In genomic region chr3:133860519-133860918, GRCh38 we compare ENCODE assay signal across 29 cellular contexts. TPM values are rescaled to one million over a fixed set of nuclear protein-coding genes. Genes with fewer than 3 reads are reported as not detected.
"Had no signal": no experiment of that assay in that cellular context is flagged by ENCODE, and none has a peak within 500 bp of the region (broad histone marks: within the 10 kb centered on the region; RNA-seq: fewer than 3 reads in every experiment).

No MANE protein-coding gene starts in this region.

- H3K4me1 ChIP-seq: adrenal gland had no signal

- H3K27me3 ChIP-seq: adrenal gland had no signal

- H3K36me3 ChIP-seq: adrenal gland had no signal

- H3K4me2 ChIP-seq: PC-9 had no signal

- H3K9me3 ChIP-seq: adrenal gland had no signal

- H3K4me3 ChIP-seq: adrenal gland, PC-9 had no signal

- H3K27ac ChIP-seq: adrenal gland, PC-9 had no signal

- H3K36me3 Mint-ChIP-seq: activated CD4-positive, alpha-beta memory T cell treated with anti-CD3 and anti-CD28 coated beads for 36 hours; activated naive CD4-positive, alpha-beta T cell treated with anti-CD3 and anti-CD28 coated beads, Interleukin-2, amount 50 U/mL, for 72 hours had no signal

- H3K4me3 Mint-ChIP-seq: activated B cell treated with CpG ODN at 0.5 μM for 24 hours; activated CD4-positive, alpha-beta memory T cell treated with anti-CD3 and anti-CD28 coated beads for 36 hours; activated naive CD4-positive, alpha-beta T cell treated with anti-CD3 and anti-CD28 coated beads for 36 hours; activated T-cell treated with anti-CD3 and anti-CD28 coated beads, Interleukin-2, amount 50 U/mL, for 4 hours; activated T-helper 1 cell treated with anti-CD3 and anti-CD28 coated beads, Interleukin-12 subunit alpha, Interleukin-12 subunit beta, Interleukin-2, Interleukin-4 antibody, amounts not matched to agents 30 ng/mL and 10 ng/mL and 1 ng/mL, durations not matched to agents 14 hours and 24 hours and 36 hours; brain; T-helper 2 cell treated with Interferon-gamma antibody and Interleukin-4, amounts not matched to agents 5 μg/mL and 100 μg/mL, for 36 hours had no signal

- H3K27ac Mint-ChIP-seq: activated B cell treated with CpG ODN at 0.5 μM for 24 hours; activated CD4-positive, alpha-beta memory T cell treated with anti-CD3 and anti-CD28 coated beads for 36 hours; activated naive CD4-positive, alpha-beta T cell treated with anti-CD3 and anti-CD28 coated beads for 36 hours; activated T-helper 1 cell treated with anti-CD3 and anti-CD28 coated beads, Interleukin-12 subunit alpha, Interleukin-12 subunit beta, Interleukin-2, Interleukin-4 antibody, amounts not matched to agents 30 ng/mL and 10 ng/mL and 1 ng/mL, durations not matched to agents 14 hours and 24 hours and 36 hours; T-helper 2 cell treated with Interferon-gamma antibody and Interleukin-4, amounts not matched to agents 5 μg/mL and 100 μg/mL, for 36 hours had no signal

- H3K27me3 Mint-ChIP-seq: activated B cell treated with CpG ODN at 0.5 μM for 24 hours; activated CD4-positive, alpha-beta memory T cell treated with anti-CD3 and anti-CD28 coated beads for 36 hours; brain had no signal

- H2AFZ ChIP-seq: PC-9 had no signal

- ATAC-seq: activated naive CD4-positive, alpha-beta T cell treated with anti-CD3 and anti-CD28 coated beads, Interleukin-2, amount 50 U/mL, for 72 hours; activated T-cell treated with anti-CD3 and anti-CD28 coated beads, Interleukin-2, amount 50 U/mL, for 4 hours had no signal

- H3K9me3 Mint-ChIP-seq: activated B cell treated with CpG ODN at 0.5 μM for 24 hours; activated CD4-positive, alpha-beta memory T cell treated with anti-CD3 and anti-CD28 coated beads for 36 hours; activated naive CD4-positive, alpha-beta T cell treated with anti-CD3 and anti-CD28 coated beads for 36 hours; activated naive CD4-positive, alpha-beta T cell treated with anti-CD3 and anti-CD28 coated beads, Interleukin-2, amount 50 U/mL, for 72 hours; activated T-cell treated with anti-CD3 and anti-CD28 coated beads, Interleukin-2, amount 50 U/mL, for 4 hours; activated T-helper 1 cell treated with anti-CD3 and anti-CD28 coated beads, Interleukin-12 subunit alpha, Interleukin-12 subunit beta, Interleukin-2, Interleukin-4 antibody, amounts not matched to agents 30 ng/mL and 10 ng/mL and 1 ng/mL, durations not matched to agents 14 hours and 24 hours and 36 hours; brain; T-helper 2 cell treated with Interferon-gamma antibody and Interleukin-4, amounts not matched to agents 5 μg/mL and 100 μg/mL, for 36 hours had no signal

- DNase-seq: activated B cell treated with CpG ODN at 0.5 μM for 24 hours; activated CD4-positive, alpha-beta memory T cell treated with anti-CD3 and anti-CD28 coated beads for 36 hours; activated CD4-positive, alpha-beta T cell treated with anti-CD3 and anti-CD28 coated beads for 4 hours; activated CD4-positive, alpha-beta T cell treated with anti-CD3 and anti-CD28 coated beads, Interleukin-2, amount 50 U/mL, for 1 hour; activated CD4-positive, CD25-positive, alpha-beta regulatory T cell treated with anti-CD3 and anti-CD28 coated beads, Interleukin-2, amount 50 U/mL, for 72 hours; activated CD8-positive, alpha-beta memory T cell treated with anti-CD3 and anti-CD28 coated beads, Interleukin-2, amount 50 U/mL, for 4 hours; activated gamma-delta T cell treated with Interleukin-2 at 50 U/mL for 16 hours; activated naive CD4-positive, alpha-beta T cell treated with anti-CD3 and anti-CD28 coated beads for 36 hours; activated T-cell treated with anti-CD3 and anti-CD28 coated beads for 4 hours; activated T-cell treated with anti-CD3 and anti-CD28 coated beads, Interleukin-2, amount 50 U/mL, for 4 hours; adrenal gland; central memory CD4-positive, alpha-beta T cell; Karpas-422; KBM-7; NCI-H1105; NCI-H1436; NCI-H1694; NCI-H1930; NCI-H510A; NCI-H526; NCI-H748 treated with DMSO at 0.1 percent for 48 hours; PC-9; Right ventricle myocardium superior; SW 1271 had no signal

RNA-seq across cellular contexts. Expression of gene RAB6B, which starts 35.2 kb away (rescaled TPM):
- total RNA-seq: activated B cell treated with CpG ODN at 0.5 μM for 24 hours; activated naive CD4-positive, alpha-beta T cell treated with anti-CD3 and anti-CD28 coated beads for 36 hours; OCI-LY7 had no signal
